In the genomic region with DNA sequence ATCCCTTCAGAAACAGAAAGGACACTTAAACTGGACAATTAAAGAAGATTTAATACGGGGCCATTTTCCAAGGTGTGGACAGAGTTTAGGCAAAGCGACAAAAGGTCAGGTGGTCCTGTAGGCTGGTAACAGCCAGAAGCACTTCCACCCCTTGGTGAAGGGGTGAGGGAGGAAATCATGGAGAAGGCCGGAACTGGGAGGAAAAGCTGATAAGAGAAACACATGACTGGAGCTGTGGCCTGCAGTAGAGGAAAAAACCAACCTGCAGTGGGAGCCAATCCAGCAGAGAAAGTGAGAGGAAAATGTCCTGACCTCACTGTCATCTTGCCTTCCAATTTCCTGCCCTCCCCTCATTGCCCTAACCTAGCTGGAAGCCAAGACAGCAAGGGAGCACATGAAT, we compare ENCODE assay signal across 7 cellular contexts.
"Had no signal": no experiment of that assay in that cellular context is flagged by ENCODE, and none has a peak within 500 bp of the region (broad histone marks: within the 10 kb centered on the region; RNA-seq: fewer than 3 reads in every experiment).

No MANE protein-coding gene starts in this region.

- H2AFZ ChIP-seq: GM23248 had no signal

- H3K4me3 Mint-ChIP-seq: IgD-negative memory B cell had no signal

- DNase-seq: GM23248, H7, HCEC 1CT, Kasumi-1, KG1 had no signal

- H3K4me3 ChIP-seq: GM23248 had no signal

- H3K27ac Mint-ChIP-seq: IgD-negative memory B cell had no signal

- H3K27me3 Mint-ChIP-seq: IgD-negative memory B cell had no signal

- H3K9me3 Mint-ChIP-seq: IgD-negative memory B cell had no signal

- FAIRE-seq: HTR-8/SVneo had no signal

- H3K9ac ChIP-seq: GM23248 had no signal

- H3K27ac ChIP-seq: GM23248 had no signal
